ENCODE assay signal across 9 cellular contexts in the genomic region with DNA sequence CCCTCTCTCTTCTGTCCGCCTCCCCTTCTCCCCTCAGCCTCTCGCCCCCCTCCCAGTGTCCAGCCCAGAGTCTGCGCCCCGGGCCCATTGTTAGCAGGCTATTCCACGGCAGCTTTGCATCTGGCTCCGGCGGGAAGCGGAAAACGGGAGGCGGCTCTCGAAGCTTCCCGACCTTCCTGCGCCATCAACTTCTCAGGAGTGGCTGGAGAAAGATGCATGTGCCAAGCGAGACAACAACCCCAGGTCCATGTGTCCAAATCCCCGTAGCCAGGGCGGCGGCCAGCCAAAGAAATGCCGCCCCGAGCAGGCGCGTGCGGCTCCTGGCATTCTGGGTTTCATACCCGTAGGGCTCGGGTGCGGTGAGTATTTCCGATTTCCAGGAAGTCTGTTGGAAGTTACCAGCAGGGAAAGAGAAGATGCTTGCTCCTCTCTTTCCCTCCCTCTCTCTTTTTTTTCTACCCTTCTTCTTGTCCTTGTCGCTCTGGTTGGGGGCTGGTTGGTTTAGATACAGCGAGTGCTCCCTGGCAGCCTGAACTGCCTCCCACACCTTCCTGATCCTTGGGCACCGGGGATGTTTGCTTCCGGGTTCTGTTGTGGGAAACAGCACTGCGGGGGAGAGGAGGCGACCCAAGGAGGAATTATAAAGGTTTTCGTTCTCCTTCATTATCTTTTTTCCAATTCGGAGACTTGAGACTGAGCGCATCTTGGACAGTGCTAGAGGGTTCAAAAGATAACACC. TPM values are rescaled to one million over a fixed set of nuclear protein-coding genes. Genes with fewer than 3 reads are reported as not detected.
DNase-seq lines count a peak whose midpoint lies in the region; ATAC-seq and TF ChIP-seq lines count a peak whose summit lies in the region.
"Had no signal": no experiment of that assay in that cellular context is flagged by ENCODE, and none has a peak within 500 bp of the region (broad histone marks: within the 10 kb centered on the region; RNA-seq: fewer than 3 reads in every experiment).

No MANE protein-coding gene starts in this region.

- in situ Hi-C loops in astrocyte of the spinal cord (cut with HindIII; ENCODE audit: low sequenced_read_pairs): no loop called here

- POLR2A ChIA-PET in Caco-2 (lab: Charles Lee): no interaction called here

- H3K27me3 Mint-ChIP-seq in Caco-2 (ENCODE audit: insufficient read depth, unreplicated experiment): no peaks in the 10 kb centered on the region

- no peak for ATAC-seq in GM21390 (IDR thresholded peaks at IDR 0.05; ENCODE audit: unreplicated experiment)

- H3K4me1 ChIP-seq in HUES6 (ENCODE audit: control insufficient read depth, insufficient read depth, low read length) (peaks cover 43% of the 10 kb centered on the region), skeletal muscle tissue (ENCODE audit: control insufficient read depth in 3 of 3, insufficient read depth in 3 of 3, low read length in 3 of 3) (peaks cover 7 to 16% (median 8%) of the 10 kb centered on the region in 3 donors), Caco-2 (no peaks in the 10 kb centered on the region)

- no peak overlapping the region for H3K4me3 Mint-ChIP-seq in Caco-2 (ENCODE audit: unreplicated experiment)

- no peaks in the 10 kb centered on the region for H3K9me3 ChIP-seq in HUES6 (ENCODE audit: control insufficient read depth, insufficient read depth, low read depth, low read length)
- H3K9me3 ChIP-seq in skeletal muscle tissue (ENCODE audit: control insufficient read depth in 3 of 3, low read length in 3 of 3): no peaks in the 10 kb centered on the region
- H3K9me3 ChIP-seq in Caco-2: no peaks in the 10 kb centered on the region

- no peak overlapping the region for H3K27ac Mint-ChIP-seq in Caco-2 (ENCODE audit: unreplicated experiment)

- intact Hi-C loops in Caco-2 (cut with micrococcal nuclease; ENCODE audit: unreplicated experiment): no loop called here

- BruUV-seq in Caco-2 (replicated peaks; lab: Mats Ljungman, UMichigan): no TSS peak

- H3K4me1 Mint-ChIP-seq in Caco-2 (ENCODE audit: low read depth, unreplicated experiment): no peaks in the 10 kb centered on the region

- TF ChIP-seq CTCF in astrocyte of the spinal cord (IDR thresholded peaks at IDR 0.05; ENCODE audit: low read depth, low read length): no peak
- no peak for TF ChIP-seq CTCF in Caco-2 (IDR thresholded peaks at IDR 0.05; ENCODE audit: insufficient read depth in 1 of 2, low read depth in 1 of 2, low read length in 1 of 2, severe bottlenecking in 1 of 2, unreplicated experiment in 1 of 2)

- H3K9ac ChIP-seq in HUES6 (ENCODE audit: low read length) (peak overlapping the region; percentile 50), skeletal muscle tissue (ENCODE audit: low read depth in 1 of 3, low read length in 3 of 3) (peak overlapping the region in 1 of 3 donors; percentile 45)

- no peaks in the 10 kb centered on the region for H3K9me3 Mint-ChIP-seq in Caco-2 (ENCODE audit: unreplicated experiment)

- H3K36me3 ChIP-seq in HUES6 (ENCODE audit: control insufficient read depth, insufficient read depth, low read length) (no peaks in the 10 kb centered on the region), skeletal muscle tissue (ENCODE audit: control insufficient read depth in 3 of 3, insufficient read depth in 3 of 3, low read length in 3 of 3) (peaks cover 0 to 6% (median 0%) of the 10 kb centered on the region in 3 donors), Caco-2 (ENCODE audit: control insufficient read depth, insufficient read depth, low read length) (no peaks in the 10 kb centered on the region)

- H3K27ac ChIP-seq in HUES6 (ENCODE audit: low read depth, low read length) (no peak overlapping the region), skeletal muscle tissue (ENCODE audit: low read depth, low read length) (peak overlapping the region; percentile 30)

- H3K27me3 ChIP-seq in HUES6 (ENCODE audit: control insufficient read depth, insufficient read depth, low read length) (peaks cover 100% of the 10 kb centered on the region), skeletal muscle tissue (ENCODE audit: control insufficient read depth in 3 of 3, insufficient read depth in 3 of 3, low read length in 3 of 3) (peaks cover 0 to 5% (median 0%) of the 10 kb centered on the region in 3 donors), Caco-2 (replicated peaks; ENCODE audit: control insufficient read depth, insufficient read depth, low read length) (no peaks in the 10 kb centered on the region)

- CTCF ChIA-PET in Caco-2 (lab: Charles Lee): no interaction called here

- DNase-seq in astrocyte of the spinal cord (ENCODE audit: low read depth, low spot score) (peak; percentile 61), left kidney (ENCODE audit: low read depth, low spot score) (peak; percentile 87), Caco-2 (no peak), glomerular visceral epithelial cell (ENCODE audit: extremely low spot score) (no peak), NCI-H187 (lab: John Stamatoyannopoulos, UW) (no peak)
- DNase-seq: caudate nucleus had no signal

- H3K4me3 ChIP-seq in HUES6 (ENCODE audit: low read depth, low read length) (peak overlapping the region; percentile 34; the same call in 1 of the 2 replicates), astrocyte of the spinal cord (ENCODE audit: low read depth, low read length) (peak overlapping the region; percentile 57), skeletal muscle tissue (ENCODE audit: low read length in 3 of 3) (peak overlapping the region in 1 of 3 donors; percentile 22), Caco-2 (ENCODE audit: low read depth, low read length) (no peak overlapping the region)

- peaks cover 29% of the 10 kb centered on the region for H3K36me3 Mint-ChIP-seq in Caco-2 (ENCODE audit: insufficient read depth, unreplicated experiment)

RNA-seq across cellular contexts. Expression of gene HOXA2, which starts 1.2 kb away (rescaled TPM):
- total RNA-seq in skeletal muscle tissue (under 0.01 TPM), Caco-2 (2022) (1.5 and 1.8 TPM in 2 replicates)

RNA-seq across cellular contexts. Expression of gene HOXA1, which starts 7.9 kb away (rescaled TPM):
- total RNA-seq in skeletal muscle tissue (not detected), Caco-2 (2022) (18.5 and 18.8 TPM in 2 replicates)

RNA-seq across cellular contexts. Expression of gene HOXA4, which starts 26.9 kb away (rescaled TPM):
- total RNA-seq in skeletal muscle tissue: 2.1 TPM
- 4.8 and 5.5 TPM in 2 replicates for total RNA-seq in Caco-2 (2022)

RNA-seq across cellular contexts. Expression of gene HOXA5, which starts 39.8 kb away (rescaled TPM):
- total RNA-seq in skeletal muscle tissue (4.2 TPM), Caco-2 (2022) (4.3 and 4.9 TPM in 2 replicates)

RNA-seq across cellular contexts. Expression of gene HOXA6, which starts 43.9 kb away (rescaled TPM):
- total RNA-seq in skeletal muscle tissue (3.1 TPM), Caco-2 (2022) (5.6 and 8.1 TPM in 2 replicates)

Comparison
In these comparisons a context has a peak if more than half of its experiments do, and no peak if none do; other contexts are left out.
1. DNase-seq: peak in astrocyte of the spinal cord (single experiment) and left kidney (single experiment); none in Caco-2 (0 of 2), glomerular visceral epithelial cell (single experiment) and NCI-H187 (0 of 2).
2. RNA of gene HOXA1, which starts 7.9 kb away (total RNA-seq): 18.5 to 18.8 TPM in Caco-2; not detected in skeletal muscle tissue (single experiment); every median in the first group is over 10 times any median in the second.